16 cellular contexts compared by ENCODE assay signal in the genomic region with DNA sequence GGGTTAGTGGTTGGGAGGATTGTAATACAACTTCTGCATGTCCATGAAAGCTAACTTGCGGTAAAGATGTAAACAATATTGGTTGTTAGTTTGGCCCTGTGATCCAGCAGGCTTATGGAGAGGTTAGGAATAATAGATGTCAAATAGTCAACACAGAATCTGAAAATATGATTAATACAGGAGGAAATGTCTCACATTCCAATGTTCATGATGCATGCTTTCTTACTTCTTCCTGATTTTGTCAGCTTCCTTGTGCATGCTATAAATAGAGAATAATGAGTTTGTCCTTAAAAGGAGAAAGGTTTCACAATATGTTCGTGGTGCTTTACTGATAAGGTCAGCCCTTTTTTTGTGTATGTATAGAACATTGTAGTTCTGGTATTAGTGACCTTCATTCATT.
A peak's percentile ranks its signal among the peaks of the same experiment; 100 is the strongest.
DNase-seq lines count a peak whose midpoint lies in the region; ATAC-seq, FAIRE-seq and TF ChIP-seq lines count a peak whose summit lies in the region.
"Had no signal": no experiment of that assay in that cellular context is flagged by ENCODE, and none has a peak within 500 bp of the region (broad histone marks: within the 10 kb centered on the region; RNA-seq: fewer than 3 reads in every experiment).

No MANE protein-coding gene starts in this region.

- H2AK9ac ChIP-seq in IMR-90 (replicated peaks; ENCODE audit: low read depth, low read length, poor library complexity) = peak overlapping the region; percentile 48

- intact Hi-C loops in IMR-90 (cut with micrococcal nuclease) (no loop called here), K562 (cut with micrococcal nuclease) (no loop called here)

- CTCF ChIA-PET in AG04449 (lab: Yijun Ruan, JAX) = no interaction called here
- CTCF ChIA-PET in IMR-90 (lab: Yijun Ruan, JAX) = no interaction called here
- CTCF ChIA-PET in K562 (lab: Yijun Ruan, JAX; ENCODE audit: low intra/inter-chr PET ratio) = no interaction called here

- H4K5ac ChIP-seq in IMR-90 (ENCODE audit: low read depth, low read length) = peak overlapping the region; percentile 26; the same call in 1 of the 2 replicates

- H3K14ac ChIP-seq in IMR-90 (replicated peaks; ENCODE audit: low read depth, low read length) = peak overlapping the region; percentile 97

- WGBS in IMR-90 (ENCODE audit: extremely low coverage in 2 of 2, insufficient read length in 1 of 2), 2 experiments = 0% methylated on average over 1 of the region's 2 CpGs; no CpG with 5 or more reads in 1 of the 2 experiments
- WGBS in K562 (ENCODE audit: insufficient coverage, low coverage, missing lambda C conversion rate) = 0% methylated on average over 2 of the region's 2 CpGs

- dilution Hi-C loops in IMR-90 (cut with HindIII; ENCODE audit: low sequenced_read_pairs, unreplicated experiment) = no loop called here

- POLR2A ChIA-PET in AG04449 (lab: Yijun Ruan, JAX) (interaction anchor here (0.6 kb wide), 1 partner anchor 8 kb away, joined by 3 read pairs; no protein-coding TSS in a partner anchor), IMR-90 (lab: Charles Lee; ENCODE audit: unreplicated experiment) (no interaction called here), K562 (lab: Yijun Ruan, JAX) (no interaction called here)

- H2BK15ac ChIP-seq in IMR-90 (ENCODE audit: low read depth, low read length) = peak overlapping the region; percentile 69; the same call in 2 of the 3 replicates

- TF ChIP-seq RAD21 in IMR-90 (IDR thresholded peaks at IDR 0.05; ENCODE audit: low read length) = no peak
- no peak for TF ChIP-seq RAD21 in K562 (CRISPR knock-in tag; conservative IDR thresholded peaks at IDR 0.05 in 1 of 2, IDR thresholded peaks at IDR 0.05 in 1 of 2)

- H3K23ac ChIP-seq in IMR-90 (ENCODE audit: low read depth, low read length) = peak overlapping the region; percentile 98

- H3K18ac ChIP-seq in IMR-90 (ENCODE audit: low read depth, low read length) = peak overlapping the region; percentile 74; the same call in 1 of the 2 replicates

- peak overlapping the region; percentile 94 for H2BK5ac ChIP-seq in IMR-90 (ENCODE audit: low read depth, low read length, poor library complexity, severe bottlenecking)

- no peak overlapping the region for H3K9ac ChIP-seq in IMR-90 (ENCODE audit: low read depth, low read length)
- H3K9ac ChIP-seq in K562 (ENCODE audit: insufficient read depth in 1 of 2, low read depth in 2 of 2, low read length in 2 of 2) = no peak overlapping the region

- TF ChIP-seq POLR2A in IMR-90 (IDR thresholded peaks at IDR 0.05; ENCODE audit: low read depth, low read length) (no peak), K562 (conservative IDR thresholded peaks at IDR 0.05) (no peak), erythroblast (IDR thresholded peaks at IDR 0.05; ENCODE audit: low read length) (no peak)

- peak overlapping the region; percentile 99 for H2BK20ac ChIP-seq in IMR-90 (ENCODE audit: low read depth, low read length)

- H4K20me1 ChIP-seq in IMR-90 (ENCODE audit: insufficient read depth, low read length) (no peaks in the 10 kb centered on the region), K562 (replicated peaks; ENCODE audit: control insufficient read depth, insufficient read depth, low read length) (no peaks in the 10 kb centered on the region)

- H2BK120ac ChIP-seq in IMR-90 (ENCODE audit: low read depth, low read length) = peak overlapping the region; percentile 98

- H3K56ac ChIP-seq in IMR-90 (ENCODE audit: extremely low read depth, insufficient read depth, low read length) = peak overlapping the region; percentile 70

- no peaks in the 10 kb centered on the region for H3K27me3 ChIP-seq in IMR-90 (ENCODE audit: control insufficient read depth, insufficient read depth, low read length)
- H3K27me3 ChIP-seq in K562 (ENCODE audit: control insufficient read depth in 2 of 2, insufficient read depth in 2 of 2, low read length in 2 of 2) = no peaks in the 10 kb centered on the region
- H3K27me3 ChIP-seq: thyroid gland had no signal

- no peak for TF ChIP-seq CTCF in AG04449 (IDR thresholded peaks at IDR 0.05; ENCODE audit: insufficient read depth, low read length, missing control alignments)
- TF ChIP-seq CTCF in IMR-90 (conservative IDR thresholded peaks at IDR 0.05; ENCODE audit: low read depth, low read length) = no peak
- TF ChIP-seq CTCF in K562 (IDR thresholded peaks at IDR 0.05 in 2 of 3, conservative IDR thresholded peaks at IDR 0.05 in 1 of 3; ENCODE audit: insufficient read depth in 2 of 3, low read depth in 1 of 3, low read length in 3 of 3) = no peak

- H3K9me1 ChIP-seq in IMR-90 (ENCODE audit: insufficient read depth, low read length) (peaks cover 4% of the 10 kb centered on the region), K562 (ENCODE audit: control insufficient read depth, insufficient read depth, low read length) (no peaks in the 10 kb centered on the region)

- H3K4me1 ChIP-seq in IMR-90 (ENCODE audit: control insufficient read depth, insufficient read depth, low read length) (no peaks in the 10 kb centered on the region; the same call in 1 of the 2 replicates), K562 (replicated peaks in 1 of 2; ENCODE audit: control insufficient read depth in 2 of 2, insufficient read depth in 2 of 2, low read length in 2 of 2) (no peaks in the 10 kb centered on the region)
- H3K4me1 ChIP-seq: thyroid gland had no signal

- BruUV-seq in IMR-90 (replicated peaks; lab: Mats Ljungman, UMichigan) (no TSS peak), K562 (replicated peaks; lab: Mats Ljungman, UMichigan) (no TSS peak)

- H3K79me2 ChIP-seq in K562 (ENCODE audit: control insufficient read depth, insufficient read depth, low read length) = no peaks in the 10 kb centered on the region

- H3K79me1 ChIP-seq in IMR-90 (ENCODE audit: low read depth in 1 of 2, low read length in 2 of 2) = no peaks in the 10 kb centered on the region

- in situ Hi-C loops in IMR-90 (cut with MboI; ENCODE audit: low sequenced_read_pairs) = no loop called here
- in situ Hi-C loops in K562 (cut with MboI) = no loop called here

- H3K36me3 ChIP-seq in IMR-90 (ENCODE audit: control insufficient read depth, insufficient read depth, low read length) = no peaks in the 10 kb centered on the region
- no peaks in the 10 kb centered on the region for H3K36me3 ChIP-seq in K562 (ENCODE audit: control insufficient read depth, insufficient read depth, low read length)
- H3K36me3 ChIP-seq: thyroid gland had no signal

- H3K4me2 ChIP-seq in IMR-90 (ENCODE audit: low read depth, low read length) (peak overlapping the region; percentile 81; the same call in 1 of the 2 replicates), K562 (ENCODE audit: insufficient read depth, low read length) (no peak overlapping the region)

- H3K9me3 ChIP-seq in IMR-90 (ENCODE audit: control insufficient read depth, insufficient read depth, low read length) (no peaks in the 10 kb centered on the region), K562 (replicated peaks; ENCODE audit: control insufficient read depth, insufficient read depth, low read depth, low read length) (no peaks in the 10 kb centered on the region)
- H3K9me3 ChIP-seq: thyroid gland had no signal

- no peak overlapping the region; the same call in 1 of the 2 replicates for H3K27ac ChIP-seq in IMR-90 (ENCODE audit: insufficient read depth, low read length)
- no peak overlapping the region for H3K27ac ChIP-seq in K562 (ENCODE audit: extremely low read depth, low read depth, low read length)
- H3K27ac ChIP-seq: HL-60, thyroid gland, VCaP had no signal

- DNase-seq in AG04449 (ENCODE audit: low read depth, low spot score) (peak; percentile 36), IMR-90 (peak; percentile 61), K562 (ENCODE audit: extremely low read depth in 1 of 4, low spot score in 3 of 4) (no peak), iris pigment epithelial cell (ENCODE audit: low read depth) (peak; percentile 89), cerebellar cortex (ENCODE audit: low spot score) (no peak), erythroblast (lab: John Stamatoyannopoulos, UW) (no peak), NCI-H774 (lab: John Stamatoyannopoulos, UW) (no peak)
- DNase-seq: CD4-positive, CD25-positive, alpha-beta regulatory T cell; cortex of kidney; NCI-H2029 treated with DMSO at 0.1 percent for 48 hours; occipital lobe; thyroid gland had no signal

- peak overlapping the region; percentile 38 to 93 for H4K8ac ChIP-seq in IMR-90 (ENCODE audit: low read depth in 2 of 2, low read length in 2 of 2)

- no peak for TF ChIP-seq EP300 in K562 (IDR thresholded peaks at IDR 0.05; ENCODE audit: low read length)

- H2AFZ ChIP-seq in IMR-90 (replicated peaks; ENCODE audit: low read length, poor library complexity) = no peak overlapping the region
- no peak overlapping the region for H2AFZ ChIP-seq in K562 (ENCODE audit: low read depth, low read length)

- peak; percentile 40 for FAIRE-seq in K562 (lab: Jason Lieb, UNC)
- FAIRE-seq: GM12878 had no signal

- no peak overlapping the region for H3K4me3 ChIP-seq in AG04449 (ENCODE audit: low read depth, low read length)
- no peak overlapping the region for H3K4me3 ChIP-seq in IMR-90 (ENCODE audit: insufficient read depth, low read depth, low read length)
- H3K4me3 ChIP-seq in K562 = no peak overlapping the region
- H3K4me3 ChIP-seq: GM12878, thyroid gland had no signal

- H3K4ac ChIP-seq in IMR-90 (ENCODE audit: low read depth, low read length) = peak overlapping the region; percentile 93

- peak overlapping the region; percentile 35; the same call in 1 of the 2 replicates for H2AK5ac ChIP-seq in IMR-90 (ENCODE audit: low read depth, low read length)

- peak overlapping the region; percentile 84 for H4K91ac ChIP-seq in IMR-90 (ENCODE audit: insufficient read depth, low read depth, low read length)

- ATAC-seq in IMR-90 (ENCODE audit: low read depth) = peak; percentile 70
- ATAC-seq in K562 = no peak
- no peak for ATAC-seq in HG02678 (IDR thresholded peaks at IDR 0.05; ENCODE audit: unreplicated experiment)
- ATAC-seq: GM12878 had no signal

TF ChIP-seq in IMR-90, 13 proteins besides CTCF, POLR2A, EP300 and RAD21:
- TF ChIP-seq CEBPB (IDR thresholded peaks at IDR 0.05; ENCODE audit: low read depth, low read length) = peak; percentile 87
- TF ChIP-seq, protein P1, sequence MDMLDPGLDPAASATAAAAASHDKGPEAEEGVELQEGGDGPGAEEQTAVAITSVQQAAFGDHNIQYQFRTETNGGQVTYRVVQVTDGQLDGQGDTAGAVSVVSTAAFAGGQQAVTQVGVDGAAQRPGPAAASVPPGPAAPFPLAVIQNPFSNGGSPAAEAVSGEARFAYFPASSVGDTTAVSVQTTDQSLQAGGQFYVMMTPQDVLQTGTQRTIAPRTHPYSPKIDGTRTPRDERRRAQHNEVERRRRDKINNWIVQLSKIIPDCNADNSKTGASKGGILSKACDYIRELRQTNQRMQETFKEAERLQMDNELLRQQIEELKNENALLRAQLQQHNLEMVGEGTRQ (IDR thresholded peaks at IDR 0.05; ENCODE audit: low read depth, low read length) = no peak
TF ChIP-seq in IMR-90: peak in this region for 1.

TF ChIP-seq in K562, 482 proteins besides CTCF, POLR2A, EP300 and RAD21 (continues in another document):
- TF ChIP-seq ETV5 (CRISPR knock-in tag; IDR thresholded peaks at IDR 0.05; ENCODE audit: low read depth) = no peak

Comparison
In these comparisons a context has a peak if more than half of its experiments do, and no peak if none do; other contexts are left out.
1. DNase-seq: peak in AG04449 (single experiment), IMR-90 (single experiment) and iris pigment epithelial cell (single experiment); none in K562 (0 of 4), cerebellar cortex (single experiment), erythroblast (0 of 2) and NCI-H774 (single experiment).